1 cellular context compared by ENCODE assay signal in the genomic region with DNA sequence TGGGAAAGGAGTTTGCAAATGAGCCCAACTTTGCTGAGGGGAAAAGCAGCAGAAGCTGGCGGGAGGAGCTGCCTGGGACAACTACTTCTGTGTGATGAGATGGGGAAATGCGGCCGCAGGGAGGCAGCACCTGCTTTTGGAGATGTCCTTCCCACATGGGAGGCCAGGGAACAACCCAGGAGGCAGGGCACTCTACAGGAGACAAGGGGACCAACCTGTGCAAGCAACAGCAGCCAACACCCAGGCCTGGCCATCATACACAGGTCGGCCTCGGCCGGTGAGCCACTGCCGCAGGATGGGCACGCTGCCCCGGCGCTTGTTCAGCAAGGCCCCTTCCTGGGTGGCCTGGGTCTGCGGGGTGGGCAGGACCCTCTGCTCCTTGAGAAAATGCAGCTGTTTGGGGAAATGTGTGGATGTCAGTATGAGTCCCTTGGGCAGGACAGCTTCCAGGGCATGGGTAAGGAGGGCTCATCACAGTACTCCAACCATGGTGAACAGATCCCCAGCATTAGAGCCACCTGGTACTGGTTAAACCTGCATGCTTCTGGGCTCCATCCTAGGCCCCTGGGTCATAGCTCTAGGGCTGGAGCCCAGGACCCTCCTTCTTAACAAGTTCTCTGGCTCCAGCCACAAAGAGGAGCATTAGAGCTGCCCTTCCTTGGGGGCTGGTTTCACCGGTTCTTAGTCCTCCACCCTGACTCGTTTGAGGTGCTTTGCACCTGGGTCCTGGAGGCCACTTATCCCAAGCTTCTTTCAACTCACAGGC.
TF ChIP-seq lines count a peak whose summit lies in the region.

No MANE protein-coding gene starts in this region.

TF ChIP-seq in H1, 55 proteins besides CTCF, POLR2A, EP300 and RAD21:
- no peak for TF ChIP-seq ASH2L (IDR thresholded peaks at IDR 0.05; ENCODE audit: low read length)
- TF ChIP-seq BRCA1 (IDR thresholded peaks at IDR 0.05; ENCODE audit: low read depth, low read length) = no peak
- TF ChIP-seq POU5F1 (IDR thresholded peaks at IDR 0.05; ENCODE audit: low read depth, low read length) = no peak
- TF ChIP-seq GABPA (IDR thresholded peaks at IDR 0.05; ENCODE audit: borderline replicate concordance, insufficient read depth, low read length) = no peak
- TF ChIP-seq CEBPB (IDR thresholded peaks at IDR 0.05; ENCODE audit: low read depth, low read length) = no peak
- TF ChIP-seq EGR1 (IDR thresholded peaks at IDR 0.05; ENCODE audit: borderline replicate concordance, low read depth, low read length) = no peak
- no peak for TF ChIP-seq CHD1 (IDR thresholded peaks at IDR 0.05; ENCODE audit: low read depth, low read length)
- no peak for TF ChIP-seq HDAC6 (IDR thresholded peaks at IDR 0.05; ENCODE audit: low read depth, low read length)
- TF ChIP-seq NANOG (IDR thresholded peaks at IDR 0.05; ENCODE audit: insufficient read depth, low read depth, low read length, poor library complexity, severe bottlenecking) = no peak
- TF ChIP-seq KDM4A (IDR thresholded peaks at IDR 0.05; ENCODE audit: low read depth, low read length, severe bottlenecking) = no peak
- TF ChIP-seq SIRT6 (IDR thresholded peaks at IDR 0.05; ENCODE audit: low read length) = no peak
- TF ChIP-seq SIN3A (conservative IDR thresholded peaks at IDR 0.05 in 1 of 2, IDR thresholded peaks at IDR 0.05 in 1 of 2; ENCODE audit: low read depth in 1 of 2, low read length in 2 of 2) = no peak
- no peak for TF ChIP-seq KDM1A (IDR thresholded peaks at IDR 0.05; ENCODE audit: borderline replicate concordance, low read length)
- no peak for TF ChIP-seq SIX5 (IDR thresholded peaks at IDR 0.05; ENCODE audit: low read depth, low read length)
